ENCODE assay signal across 1 cellular context in the genomic region with DNA sequence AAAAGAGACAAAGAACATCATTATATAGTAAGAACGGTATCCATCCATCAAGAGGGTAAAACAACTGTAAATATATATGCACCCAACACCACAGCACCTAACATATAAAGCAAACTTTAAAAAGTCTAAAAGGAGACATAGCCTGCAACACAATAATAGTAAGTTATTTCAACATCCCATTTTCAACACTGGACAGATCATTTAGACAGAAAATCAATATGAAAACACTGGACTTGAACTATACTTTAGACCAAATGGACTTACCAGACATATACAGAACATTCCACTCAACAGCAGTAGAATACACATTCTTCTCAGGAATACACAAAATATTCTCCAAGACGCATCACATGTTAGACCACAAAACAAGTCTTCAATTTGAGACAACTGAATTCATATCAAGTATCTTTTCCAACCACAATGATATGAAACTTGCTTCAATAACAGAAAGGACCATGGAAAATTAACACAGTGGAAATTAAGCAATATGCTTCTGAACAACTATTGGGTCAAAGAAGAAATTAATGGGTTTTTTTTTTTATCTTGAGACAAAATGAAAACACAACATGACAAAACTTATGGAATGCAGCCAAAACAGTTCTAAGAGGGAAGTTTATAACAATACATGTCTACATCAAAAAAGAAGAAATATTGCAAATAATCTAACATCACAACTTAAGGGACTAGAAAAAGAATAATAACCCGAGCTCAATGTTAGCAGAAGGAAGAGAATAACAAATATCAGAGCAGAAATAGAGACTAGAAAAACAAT.
A peak's percentile ranks its signal among the peaks of the same experiment; 100 is the strongest.
TF ChIP-seq lines count a peak whose summit lies in the region.

No MANE protein-coding gene starts in this region.

TF ChIP-seq in HepG2, 621 proteins besides CTCF, POLR2A, EP300 and RAD21 (continued from another document and continues in another):
- TF ChIP-seq AHDC1 (CRISPR knock-in tag; IDR thresholded peaks at IDR 0.05; ENCODE audit: borderline replicate concordance) (peak; percentile 85; the same call in 1 of the 2 replicates), SP4 (CRISPR knock-in tag; IDR thresholded peaks at IDR 0.05) (no peak), RARA (CRISPR knock-in tag; IDR thresholded peaks at IDR 0.05) (peak; percentile 78), ZNF34 (CRISPR knock-in tag; IDR thresholded peaks at IDR 0.05; ENCODE audit: borderline replicate concordance) (no peak), NCOR1 (IDR thresholded peaks at IDR 0.05; ENCODE audit: borderline replicate concordance, low read length) (peak; percentile 59; the same call in 1 of the 2 replicates), MED13 (CRISPR knock-in tag; IDR thresholded peaks at IDR 0.05) (no peak), IKZF1 (IDR thresholded peaks at IDR 0.05) (no peak), RBFOX2 (IDR thresholded peaks at IDR 0.05; ENCODE audit: low read depth, low read length) (no peak), HDAC1 (CRISPR knock-in tag; IDR thresholded peaks at IDR 0.05) (0 out of 2 replicates have a peak, but pooled peaks have one; percentile 27), ZNF331 (CRISPR knock-in tag; IDR thresholded peaks at IDR 0.05) (no peak), SCMH1 (CRISPR knock-in tag; IDR thresholded peaks at IDR 0.05; ENCODE audit: borderline replicate concordance) (no peak), THAP8 (CRISPR knock-in tag; IDR thresholded peaks at IDR 0.05; ENCODE audit: borderline replicate concordance) (no peak), ONECUT2 (CRISPR knock-in tag; IDR thresholded peaks at IDR 0.05) (peak; percentile 93), PRDM4 (CRISPR knock-in tag; IDR thresholded peaks at IDR 0.05; ENCODE audit: borderline replicate concordance) (no peak), RXRB (CRISPR knock-in tag; IDR thresholded peaks at IDR 0.05; ENCODE audit: borderline replicate concordance) (peak; percentile 31; the same call in 1 of the 2 replicates), SRSF4 (IDR thresholded peaks at IDR 0.05; ENCODE audit: low read depth, low read length, poor library complexity, severe bottlenecking) (no peak), ZMAT3 (CRISPR knock-in tag; conservative IDR thresholded peaks at IDR 0.05) (no peak), TCF12 (IDR thresholded peaks at IDR 0.05) (no peak), TCF12 (CRISPR knock-in tag; IDR thresholded peaks at IDR 0.05) (no peak), ZNF12 (CRISPR knock-in tag; IDR thresholded peaks at IDR 0.05) (0 out of 2 replicates have a peak, but pooled peaks have one; percentile 5), NCOA2 (CRISPR knock-in tag; IDR thresholded peaks at IDR 0.05) (0 out of 2 replicates have a peak, but pooled peaks have one; percentile 41), KDM1A (CRISPR knock-in tag; IDR thresholded peaks at IDR 0.05) (no peak), ATM (IDR thresholded peaks at IDR 0.05; ENCODE audit: borderline replicate concordance) (no peak), HNRNPH1 (optimal IDR thresholded peaks at IDR 0.05; ENCODE audit: low read depth, low read length) (no peak), ARNT2 (CRISPR knock-in tag; IDR thresholded peaks at IDR 0.05; ENCODE audit: low read depth) (no peak), SKI (IDR thresholded peaks at IDR 0.05; ENCODE audit: partially characterized antibody) (peak; percentile 83), RORA (CRISPR knock-in tag; IDR thresholded peaks at IDR 0.05) (no peak), FOXK1 (CRISPR knock-in tag; IDR thresholded peaks at IDR 0.05; ENCODE audit: borderline replicate concordance, low read depth) (0 out of 2 replicates have a peak, but pooled peaks have one; percentile 28), REPIN1 (CRISPR knock-in tag; IDR thresholded peaks at IDR 0.05; ENCODE audit: borderline replicate concordance, low read depth) (peak; percentile 89; the same call in 1 of the 2 replicates), ZFP62 (CRISPR knock-in tag; IDR thresholded peaks at IDR 0.05) (no peak), MNT (IDR thresholded peaks at IDR 0.05) (no peak), MXD4 (CRISPR knock-in tag; IDR thresholded peaks at IDR 0.05) (no peak), DZIP1 (CRISPR knock-in tag; IDR thresholded peaks at IDR 0.05) (no peak), MTF1 (CRISPR knock-in tag; IDR thresholded peaks at IDR 0.05) (no peak), SIN3B (IDR thresholded peaks at IDR 0.05; ENCODE audit: low read length) (no peak), CCAR2 (optimal IDR thresholded peaks at IDR 0.05; ENCODE audit: low read depth, low read length) (no peak), GRHL1 (CRISPR knock-in tag; conservative IDR thresholded peaks at IDR 0.05) (no peak), FOXA3 (CRISPR knock-in tag; IDR thresholded peaks at IDR 0.05) (peak; percentile 43; the same call in 1 of the 2 replicates), RFX3 (CRISPR knock-in tag; IDR thresholded peaks at IDR 0.05) (no peak), TSC22D2 (CRISPR knock-in tag; IDR thresholded peaks at IDR 0.05; ENCODE audit: borderline replicate concordance) (no peak)
- TF ChIP-seq, protein P1, sequence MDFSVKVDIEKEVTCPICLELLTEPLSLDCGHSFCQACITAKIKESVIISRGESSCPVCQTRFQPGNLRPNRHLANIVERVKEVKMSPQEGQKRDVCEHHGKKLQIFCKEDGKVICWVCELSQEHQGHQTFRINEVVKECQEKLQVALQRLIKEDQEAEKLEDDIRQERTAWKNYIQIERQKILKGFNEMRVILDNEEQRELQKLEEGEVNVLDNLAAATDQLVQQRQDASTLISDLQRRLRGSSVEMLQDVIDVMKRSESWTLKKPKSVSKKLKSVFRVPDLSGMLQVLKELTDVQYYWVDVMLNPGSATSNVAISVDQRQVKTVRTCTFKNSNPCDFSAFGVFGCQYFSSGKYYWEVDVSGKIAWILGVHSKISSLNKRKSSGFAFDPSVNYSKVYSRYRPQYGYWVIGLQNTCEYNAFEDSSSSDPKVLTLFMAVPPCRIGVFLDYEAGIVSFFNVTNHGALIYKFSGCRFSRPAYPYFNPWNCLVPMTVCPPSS (IDR thresholded peaks at IDR 0.05): no peak
- TF ChIP-seq, protein P2, sequence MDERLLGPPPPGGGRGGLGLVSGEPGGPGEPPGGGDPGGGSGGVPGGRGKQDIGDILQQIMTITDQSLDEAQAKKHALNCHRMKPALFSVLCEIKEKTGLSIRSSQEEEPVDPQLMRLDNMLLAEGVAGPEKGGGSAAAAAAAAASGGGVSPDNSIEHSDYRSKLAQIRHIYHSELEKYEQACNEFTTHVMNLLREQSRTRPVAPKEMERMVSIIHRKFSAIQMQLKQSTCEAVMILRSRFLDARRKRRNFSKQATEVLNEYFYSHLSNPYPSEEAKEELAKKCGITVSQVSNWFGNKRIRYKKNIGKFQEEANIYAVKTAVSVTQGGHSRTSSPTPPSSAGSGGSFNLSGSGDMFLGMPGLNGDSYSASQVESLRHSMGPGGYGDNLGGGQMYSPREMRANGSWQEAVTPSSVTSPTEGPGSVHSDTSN (CRISPR knock-in tag; IDR thresholded peaks at IDR 0.05): peak; percentile 83
- TF ChIP-seq, protein P3, sequence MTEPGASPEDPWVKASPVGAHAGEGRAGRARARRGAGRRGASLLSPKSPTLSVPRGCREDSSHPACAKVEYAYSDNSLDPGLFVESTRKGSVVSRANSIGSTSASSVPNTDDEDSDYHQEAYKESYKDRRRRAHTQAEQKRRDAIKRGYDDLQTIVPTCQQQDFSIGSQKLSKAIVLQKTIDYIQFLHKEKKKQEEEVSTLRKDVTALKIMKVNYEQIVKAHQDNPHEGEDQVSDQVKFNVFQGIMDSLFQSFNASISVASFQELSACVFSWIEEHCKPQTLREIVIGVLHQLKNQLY (CRISPR knock-in tag; IDR thresholded peaks at IDR 0.05): no peak
